Comparison of ENCODE assay signal across 8 cellular contexts in the genomic region with DNA sequence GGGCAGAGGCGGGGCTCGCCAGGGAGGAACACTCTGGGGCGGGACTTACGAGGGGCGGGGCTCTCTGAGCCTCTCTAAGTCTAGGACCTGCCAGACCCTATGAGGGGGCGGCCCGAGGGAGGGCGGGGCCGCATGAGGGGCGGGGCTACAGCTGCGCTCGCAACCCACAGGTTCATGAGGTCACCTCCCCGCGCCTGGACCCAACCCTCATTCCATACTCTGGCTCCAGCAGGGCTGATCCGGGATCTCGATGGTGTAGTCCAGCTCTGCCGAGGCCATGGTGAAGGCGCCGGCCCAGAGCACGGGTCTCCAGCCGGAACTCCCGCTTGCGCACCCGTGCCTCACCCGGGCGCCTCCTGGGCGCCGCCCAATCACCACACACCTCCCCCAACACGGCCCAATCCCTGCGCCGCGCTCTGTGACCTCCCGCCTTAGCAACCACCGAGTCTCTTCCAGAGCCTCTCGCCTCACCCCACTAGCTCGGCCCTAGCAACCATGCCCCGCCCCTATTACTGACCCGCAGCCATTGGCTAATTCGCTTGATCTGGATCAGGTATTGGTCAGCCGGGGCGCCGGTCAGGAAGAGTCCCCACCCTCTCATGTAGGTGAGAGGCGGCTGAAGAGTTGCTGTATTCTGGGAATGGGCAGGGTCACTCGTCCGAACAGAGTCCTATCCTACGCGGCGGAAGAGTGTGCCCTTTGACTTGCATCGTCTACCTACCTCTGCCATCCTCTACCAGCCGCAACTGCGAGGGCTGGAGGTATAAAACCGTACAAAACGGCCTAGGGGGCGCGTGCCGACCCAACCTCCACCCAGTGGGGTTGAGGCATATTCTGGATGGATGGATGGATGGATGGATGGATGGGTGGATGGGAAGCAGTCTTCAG. TPM values are rescaled to one million over a fixed set of nuclear protein-coding genes. Genes with fewer than 3 reads are reported as not detected.
A peak's percentile ranks its signal among the peaks of the same experiment; 100 is the strongest.
DNase-seq lines count a peak whose midpoint lies in the region; ATAC-seq and TF ChIP-seq lines count a peak whose summit lies in the region.

ARMH1 (plus strand) TSS at position 602 of the 888 bp plus-strand sequence. CDS start 14,984 bp downstream, outside the sequence.
TMEM53 (minus strand) TSS at position 369 of the 888 bp plus-strand sequence; CDS start at position 279, 90 bp downstream.

- ATAC-seq in GM21529 (IDR thresholded peaks at IDR 0.05; ENCODE audit: unreplicated experiment) = peak; percentile 88
- ATAC-seq in IMR-90 (ENCODE audit: low read depth) = peak; percentile 95

- H3K9me3 ChIP-seq in IMR-90 (ENCODE audit: control insufficient read depth, insufficient read depth, low read length) = no peaks in the 10 kb centered on the region
- no peaks in the 10 kb centered on the region for H3K9me3 ChIP-seq in OCI-LY7 (ENCODE audit: low read length)

- peak within 1 kb of the TSS; percentile 79 for H3K4me3 ChIP-seq in IMR-90 (ENCODE audit: insufficient read depth, low read depth, low read length)
- peak within 1 kb of the TSS; percentile 73 for H3K4me3 ChIP-seq in OCI-LY7 (ENCODE audit: low read depth, low read length, poor library complexity, severe bottlenecking)
- H3K4me3 ChIP-seq in epithelial cell of proximal tubule (ENCODE audit: low read depth, low read length) = peak within 1 kb of the TSS; percentile 73

- peak within 1 kb of the TSS; percentile 80 for H4K91ac ChIP-seq in IMR-90 (ENCODE audit: insufficient read depth, low read depth, low read length)

- peak within 1 kb of the TSS; percentile 93 for H2AK9ac ChIP-seq in IMR-90 (replicated peaks; ENCODE audit: low read depth, low read length, poor library complexity)

- H3K27ac ChIP-seq in IMR-90 (ENCODE audit: insufficient read depth, low read length) (peak within 1 kb of the TSS; percentile 86), OCI-LY7 (ENCODE audit: low read depth, low read length, poor library complexity, severe bottlenecking) (peak within 1 kb of the TSS; percentile 53)

- H4K20me1 ChIP-seq in IMR-90 (ENCODE audit: insufficient read depth, low read length) (no peaks in the 10 kb centered on the region), OCI-LY7 (ENCODE audit: insufficient read depth, low read length) (no peaks in the 10 kb centered on the region)

- peak; percentile 100 for DNase-seq in DMS153 (lab: John Stamatoyannopoulos, UW)
- DNase-seq in IMR-90 = peak; percentile 98
- DNase-seq in OCI-LY7 (ENCODE audit: low spot score) = peak; percentile 99
- peak; percentile 98 for DNase-seq in activated T-cell treated with anti-CD3 and anti-CD28 coated beads, Interleukin-2, amount 50 U/mL, for 1 hour
- peak; percentile 89 for DNase-seq in epithelial cell of proximal tubule (ENCODE audit: low read depth)
- peak; percentile 99 for DNase-seq in mucosa of gallbladder (ENCODE audit: low spot score)
- peak; percentile 93 for DNase-seq in stimulated activated CD8-positive, alpha-beta memory T cell treated with anti-CD3 and anti-CD28 coated beads, Interleukin-4, amount 100 ng/mL, for 24 hours (ENCODE audit: low read depth)

- H3K9me2 ChIP-seq in OCI-LY7 (ENCODE audit: insufficient read depth, low read length) = no peaks in the 10 kb centered on the region

- intact Hi-C loops in IMR-90 (cut with micrococcal nuclease) (no loop called here), OCI-LY7 (cut with micrococcal nuclease; ENCODE audit: unreplicated experiment) (loop anchor here (2.0 kb wide), 1 partner anchor 20 kb away; no protein-coding TSS in a partner anchor)

- H3K18ac ChIP-seq in IMR-90 (ENCODE audit: low read depth, low read length) = peak within 1 kb of the TSS; percentile 73

- TF ChIP-seq POLR2A in IMR-90 (IDR thresholded peaks at IDR 0.05; ENCODE audit: low read depth, low read length) = peak; percentile 81

- CTCF ChIA-PET in IMR-90 (lab: Yijun Ruan, JAX) = interaction anchor here (0.5 to 1.3 kb wide), 3 partner anchors 22 to 739 kb away, joined by 3 to 5 read pairs (median 3); no protein-coding TSS in a partner anchor
- CTCF ChIA-PET in OCI-LY7 (lab: Charles Lee; ENCODE audit: unreplicated experiment) = interaction anchor here (0.6 to 1.9 kb wide), 3 partner anchors 22 to 51 kb away, joined by 3 to 6 read pairs (median 4); no protein-coding TSS in a partner anchor

- peak within 1 kb of the TSS; percentile 35; the same call in 1 of the 2 replicates for H2BK20ac ChIP-seq in IMR-90 (ENCODE audit: low read depth, low read length)

- H2BK15ac ChIP-seq in IMR-90 (ENCODE audit: low read depth, low read length) = peak within 1 kb of the TSS; percentile 69; the same call in 2 of the 3 replicates

- H3K36me3 ChIP-seq in IMR-90 (ENCODE audit: control insufficient read depth, insufficient read depth, low read length) (no peaks in the 10 kb centered on the region), OCI-LY7 (ENCODE audit: insufficient read depth, low read length) (no peaks in the 10 kb centered on the region)

- WGBS in IMR-90 (ENCODE audit: extremely low coverage in 2 of 2, insufficient read length in 1 of 2), 2 experiments = 2% methylated on average over 10 of the region's 56 CpGs; no CpG with 5 or more reads in 1 of the 2 experiments

- H3K14ac ChIP-seq in IMR-90 (replicated peaks; ENCODE audit: low read depth, low read length) = peak within 1 kb of the TSS; percentile 79

- dilution Hi-C loops in IMR-90 (cut with HindIII; ENCODE audit: low sequenced_read_pairs, unreplicated experiment) = no loop called here

- no TSS peak for BruUV-seq in IMR-90 (replicated peaks; lab: Mats Ljungman, UMichigan)
- no TSS peak for BruUV-seq in OCI-LY7 (replicated peaks; lab: Mats Ljungman, UMichigan)

- peaks cover 6% of the 10 kb centered on the region for H3K9me1 ChIP-seq in IMR-90 (ENCODE audit: insufficient read depth, low read length)

- H3K4me1 ChIP-seq in IMR-90 (ENCODE audit: control insufficient read depth, insufficient read depth, low read length) (peaks cover 6% of the 10 kb centered on the region), OCI-LY7 (ENCODE audit: insufficient read depth, low read length, poor library complexity, severe bottlenecking) (peaks cover 54% of the 10 kb centered on the region)

- H3K23ac ChIP-seq in IMR-90 (ENCODE audit: low read depth, low read length) = peak within 1 kb of the TSS; percentile 77; the same call in 1 of the 2 replicates

- in situ Hi-C loops in IMR-90 (cut with MboI; ENCODE audit: low sequenced_read_pairs) = no loop called here

- H4K8ac ChIP-seq in IMR-90 (ENCODE audit: low read depth in 2 of 2, low read length in 2 of 2) = peak within 1 kb of the TSS; percentile 97 to 98

- TF ChIP-seq RAD21 in IMR-90 (IDR thresholded peaks at IDR 0.05; ENCODE audit: low read length) = no peak

- H2AK5ac ChIP-seq in IMR-90 (ENCODE audit: low read depth, low read length) = peak within 1 kb of the TSS; percentile 84

- no peak for TF ChIP-seq CTCF in IMR-90 (conservative IDR thresholded peaks at IDR 0.05; ENCODE audit: low read depth, low read length)
- TF ChIP-seq CTCF in OCI-LY7 (conservative IDR thresholded peaks at IDR 0.05; ENCODE audit: low read length) = peak; percentile 57
- TF ChIP-seq CTCF in epithelial cell of proximal tubule (conservative IDR thresholded peaks at IDR 0.05; ENCODE audit: low read depth, low read length) = no peak

- H3K4me2 ChIP-seq in IMR-90 (ENCODE audit: low read depth, low read length) = peak within 1 kb of the TSS; percentile 86
- H3K4me2 ChIP-seq in OCI-LY7 (ENCODE audit: low read length) = peak within 1 kb of the TSS; percentile 84

- H3K56ac ChIP-seq in IMR-90 (ENCODE audit: extremely low read depth, insufficient read depth, low read length) = peak within 1 kb of the TSS; percentile 42; the same call in 1 of the 2 replicates

- peak within 1 kb of the TSS; percentile 92 for H3K4ac ChIP-seq in IMR-90 (ENCODE audit: low read depth, low read length)

- POLR2A ChIA-PET in IMR-90 (lab: Charles Lee; ENCODE audit: unreplicated experiment) (interaction anchor here (0.6 kb wide), 1 partner anchor 1562 kb away, joined by 3 read pairs; no protein-coding TSS in a partner anchor), OCI-LY7 (lab: Charles Lee) (interaction anchor here (0.5 to 4.3 kb wide), 11 partner anchors 10 to 314 kb away, joined by 3 to 27 read pairs (median 5); partner anchors contain the start of gene RNU5D-1)

- H3K79me1 ChIP-seq in IMR-90 (ENCODE audit: low read depth in 1 of 2, low read length in 2 of 2) = peaks cover 5 to 10% of the 10 kb centered on the region in 2 experiments; a peak in 2 of 4 replicates

- peak within 1 kb of the TSS; percentile 81 for H2BK120ac ChIP-seq in IMR-90 (ENCODE audit: low read depth, low read length)

- H3K27me3 ChIP-seq in IMR-90 (ENCODE audit: control insufficient read depth, insufficient read depth, low read length) = no peaks in the 10 kb centered on the region

- peak within 1 kb of the TSS; percentile 77 for H2BK5ac ChIP-seq in IMR-90 (ENCODE audit: low read depth, low read length, poor library complexity, severe bottlenecking)

- no peaks in the 10 kb centered on the region for H3K79me2 ChIP-seq in OCI-LY7 (ENCODE audit: insufficient read depth, low read depth, low read length)

- H2AFZ ChIP-seq in IMR-90 (replicated peaks; ENCODE audit: low read length, poor library complexity) = peak within 1 kb of the TSS; percentile 98
- H2AFZ ChIP-seq in OCI-LY7 (ENCODE audit: low read length) = peak within 1 kb of the TSS; percentile 69

- peak within 1 kb of the TSS; percentile 79 for H4K5ac ChIP-seq in IMR-90 (ENCODE audit: low read depth, low read length)

- peak within 1 kb of the TSS; percentile 70 for H3K9ac ChIP-seq in IMR-90 (ENCODE audit: low read depth, low read length)

TF ChIP-seq in IMR-90, 13 proteins besides CTCF, POLR2A, EP300 and RAD21 (continues in another document):
- peak; percentile 59; the same call in 1 of the 2 replicates for TF ChIP-seq MXI1 (IDR thresholded peaks at IDR 0.05; ENCODE audit: borderline replicate concordance, low read depth, low read length)
- peak; percentile 68; the same call in 1 of the 2 replicates for TF ChIP-seq MAZ (IDR thresholded peaks at IDR 0.05; ENCODE audit: borderline replicate concordance, low read depth, low read length)
- no peak for TF ChIP-seq CHD1 (IDR thresholded peaks at IDR 0.05; ENCODE audit: low read depth, low read length)
- peak; percentile 66 for TF ChIP-seq RFX5 (IDR thresholded peaks at IDR 0.05; ENCODE audit: low read depth, low read length)

RNA-seq across cellular contexts. Expression of gene ARMH1, which starts in this region (rescaled TPM):
- total RNA-seq in IMR-90 (2012; rRNA removed) (0.28 and 0.36 TPM in 2 replicates), OCI-LY7 (2022) (7.9 and 8.9 TPM in 2 replicates), epithelial cell of proximal tubule (not detected in 2 replicates), mucosa of gallbladder (3.7 TPM)
- polyA plus RNA-seq in IMR-90 (2012; rRNA removed) = 0.72 and 1.1 TPM in 2 replicates
- 0.33 TPM in 1 of 2 replicates, not detected in the other for polyA plus RNA-seq in IMR-90 (2012; cell fraction: cytosol; rRNA removed)
- polyA plus RNA-seq in IMR-90 (2012; cell fraction: nucleus; rRNA removed; ENCODE audit: low replicate concordance) = 15.3 and 21.0 TPM in 2 replicates
- 5.3 and 7.8 TPM in 2 replicates for total RNA-seq in OCI-LY7 (2014; rRNA removed; shearing (Covaris generic))

RNA-seq across cellular contexts. Expression of gene TMEM53, which starts in this region (rescaled TPM):
- total RNA-seq in IMR-90 (2012; rRNA removed) (2.2 and 2.7 TPM in 2 replicates), OCI-LY7 (2022) (8.1 and 8.9 TPM in 2 replicates), epithelial cell of proximal tubule (6.3 and 9.3 TPM in 2 replicates), mucosa of gallbladder (21.0 TPM)
- 6.3 and 8.1 TPM in 2 replicates for polyA plus RNA-seq in IMR-90 (2012; rRNA removed)
- 6.7 and 9.4 TPM in 2 replicates for polyA plus RNA-seq in IMR-90 (2012; cell fraction: cytosol; rRNA removed)
- 3.1 and 5.5 TPM in 2 replicates for polyA plus RNA-seq in IMR-90 (2012; cell fraction: nucleus; rRNA removed; ENCODE audit: low replicate concordance)
- total RNA-seq in OCI-LY7 (2014; rRNA removed; shearing (Covaris generic)) = 5.5 and 6.6 TPM in 2 replicates

Comparison
In these comparisons a context has a peak if more than half of its experiments do, and no peak if none do; other contexts are left out.
1. Peak in every context shown above with its lines: DNase-seq, ATAC-seq, H3K4me3 ChIP-seq and H3K27ac ChIP-seq.